1 cellular context compared by ENCODE assay signal in the genomic region with DNA sequence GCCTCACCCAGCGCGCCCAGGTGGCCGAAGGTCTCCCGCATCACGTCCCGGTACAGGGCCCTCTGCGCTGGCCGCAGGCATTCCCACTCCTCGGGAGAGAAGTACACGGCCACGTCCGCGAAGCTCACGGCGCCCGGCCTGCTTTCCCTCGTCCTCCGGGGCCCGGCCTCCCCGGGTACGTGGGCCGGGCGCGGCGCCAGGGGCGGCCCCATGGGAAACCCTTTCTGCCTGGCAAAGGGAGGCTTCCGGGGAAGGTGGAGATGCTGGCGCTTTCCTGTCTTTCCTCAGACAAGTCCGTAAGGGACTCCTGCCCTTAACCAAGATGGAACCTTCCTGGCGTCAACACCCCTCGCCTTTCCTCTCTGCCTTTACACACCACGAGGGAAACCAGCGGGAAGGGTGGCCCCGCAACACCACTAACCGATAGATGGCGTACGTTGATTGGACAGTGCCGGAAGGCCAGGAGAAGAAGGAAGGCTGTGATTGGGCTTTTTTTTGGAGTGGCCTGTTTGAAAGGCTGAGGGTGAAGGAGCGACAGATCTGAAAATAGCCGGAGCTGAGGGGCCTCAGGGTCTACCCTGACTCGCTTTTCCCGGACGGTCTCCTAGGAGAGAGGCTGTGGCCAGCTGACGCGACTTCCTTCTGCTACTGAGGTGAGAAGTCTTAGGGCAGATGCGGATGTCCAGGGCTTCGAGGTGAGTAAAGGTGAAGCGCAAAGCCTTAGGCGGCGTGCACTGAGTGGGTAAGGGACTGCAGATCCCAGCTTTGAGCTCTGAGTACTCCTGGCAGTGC.
TF ChIP-seq lines count a peak whose summit lies in the region.

A gene (minus strand): TSS at position 298 of the 792 bp plus-strand sequence. CDS start 86 bp downstream, at position 212.

TF ChIP-seq in GM12878, 131 proteins besides CTCF, POLR2A, EP300 and RAD21 (continued from another document and continues in another):
- TF ChIP-seq, protein P1, sequence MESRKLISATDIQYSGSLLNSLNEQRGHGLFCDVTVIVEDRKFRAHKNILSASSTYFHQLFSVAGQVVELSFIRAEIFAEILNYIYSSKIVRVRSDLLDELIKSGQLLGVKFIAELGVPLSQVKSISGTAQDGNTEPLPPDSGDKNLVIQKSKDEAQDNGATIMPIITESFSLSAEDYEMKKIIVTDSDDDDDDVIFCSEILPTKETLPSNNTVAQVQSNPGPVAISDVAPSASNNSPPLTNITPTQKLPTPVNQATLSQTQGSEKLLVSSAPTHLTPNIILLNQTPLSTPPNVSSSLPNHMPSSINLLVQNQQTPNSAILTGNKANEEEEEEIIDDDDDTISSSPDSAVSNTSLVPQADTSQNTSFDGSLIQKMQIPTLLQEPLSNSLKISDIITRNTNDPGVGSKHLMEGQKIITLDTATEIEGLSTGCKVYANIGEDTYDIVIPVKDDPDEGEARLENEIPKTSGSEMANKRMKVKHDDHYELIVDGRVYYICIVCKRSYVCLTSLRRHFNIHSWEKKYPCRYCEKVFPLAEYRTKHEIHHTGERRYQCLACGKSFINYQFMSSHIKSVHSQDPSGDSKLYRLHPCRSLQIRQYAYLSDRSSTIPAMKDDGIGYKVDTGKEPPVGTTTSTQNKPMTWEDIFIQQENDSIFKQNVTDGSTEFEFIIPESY (IDR thresholded peaks at IDR 0.05) = peak; percentile 12; the same call in 1 of the 2 replicates
- peak; percentile 92 for TF ChIP-seq RUNX3 (IDR thresholded peaks at IDR 0.05; ENCODE audit: low read length)
- peak; percentile 39 for TF ChIP-seq KLF5 (IDR thresholded peaks at IDR 0.05; ENCODE audit: partially characterized antibody)
- TF ChIP-seq, protein P2, sequence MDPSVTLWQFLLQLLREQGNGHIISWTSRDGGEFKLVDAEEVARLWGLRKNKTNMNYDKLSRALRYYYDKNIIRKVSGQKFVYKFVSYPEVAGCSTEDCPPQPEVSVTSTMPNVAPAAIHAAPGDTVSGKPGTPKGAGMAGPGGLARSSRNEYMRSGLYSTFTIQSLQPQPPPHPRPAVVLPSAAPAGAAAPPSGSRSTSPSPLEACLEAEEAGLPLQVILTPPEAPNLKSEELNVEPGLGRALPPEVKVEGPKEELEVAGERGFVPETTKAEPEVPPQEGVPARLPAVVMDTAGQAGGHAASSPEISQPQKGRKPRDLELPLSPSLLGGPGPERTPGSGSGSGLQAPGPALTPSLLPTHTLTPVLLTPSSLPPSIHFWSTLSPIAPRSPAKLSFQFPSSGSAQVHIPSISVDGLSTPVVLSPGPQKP (IDR thresholded peaks at IDR 0.05; ENCODE audit: low read depth, low read length) = no peak
- TF ChIP-seq CREM (IDR thresholded peaks at IDR 0.05; ENCODE audit: low read depth) = peak; percentile 90
- TF ChIP-seq SREBF2 (IDR thresholded peaks at IDR 0.05; ENCODE audit: low read length) = peak; percentile 76
- no peak for TF ChIP-seq KAT2A (conservative IDR thresholded peaks at IDR 0.05; ENCODE audit: control insufficient read depth, low read depth, low read length)
- TF ChIP-seq NFIC (IDR thresholded peaks at IDR 0.05; ENCODE audit: low read depth, low read length) = peak; percentile 40; the same call in 1 of the 2 replicates
- no peak for TF ChIP-seq CEBPB (IDR thresholded peaks at IDR 0.05; ENCODE audit: borderline replicate concordance in 1 of 2, low read depth in 2 of 2, low read length in 2 of 2)
- TF ChIP-seq EED (IDR thresholded peaks at IDR 0.05; ENCODE audit: low read depth) = peak; percentile 57; the same call in 1 of the 2 replicates
- no peak for TF ChIP-seq SREBF1 (IDR thresholded peaks at IDR 0.05; ENCODE audit: low read length)
- TF ChIP-seq, protein P3, sequence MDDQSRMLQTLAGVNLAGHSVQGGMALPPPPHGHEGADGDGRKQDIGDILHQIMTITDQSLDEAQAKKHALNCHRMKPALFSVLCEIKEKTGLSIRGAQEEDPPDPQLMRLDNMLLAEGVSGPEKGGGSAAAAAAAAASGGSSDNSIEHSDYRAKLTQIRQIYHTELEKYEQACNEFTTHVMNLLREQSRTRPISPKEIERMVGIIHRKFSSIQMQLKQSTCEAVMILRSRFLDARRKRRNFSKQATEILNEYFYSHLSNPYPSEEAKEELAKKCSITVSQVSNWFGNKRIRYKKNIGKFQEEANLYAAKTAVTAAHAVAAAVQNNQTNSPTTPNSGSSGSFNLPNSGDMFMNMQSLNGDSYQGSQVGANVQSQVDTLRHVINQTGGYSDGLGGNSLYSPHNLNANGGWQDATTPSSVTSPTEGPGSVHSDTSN (IDR thresholded peaks at IDR 0.05; ENCODE audit: insufficient replicate concordance, low read depth, low read length) = no peak
- TF ChIP-seq ZZZ3 (IDR thresholded peaks at IDR 0.05; ENCODE audit: control insufficient read depth, insufficient read length, low read depth) = no peak
- TF ChIP-seq FOXK2 (IDR thresholded peaks at IDR 0.05) = peak; percentile 83
- peak; percentile 84 for TF ChIP-seq CREB1 (IDR thresholded peaks at IDR 0.05; ENCODE audit: low read depth)
- no peak for TF ChIP-seq BCL11A (IDR thresholded peaks at IDR 0.05; ENCODE audit: low read depth, low read length)
- TF ChIP-seq, protein P4, sequence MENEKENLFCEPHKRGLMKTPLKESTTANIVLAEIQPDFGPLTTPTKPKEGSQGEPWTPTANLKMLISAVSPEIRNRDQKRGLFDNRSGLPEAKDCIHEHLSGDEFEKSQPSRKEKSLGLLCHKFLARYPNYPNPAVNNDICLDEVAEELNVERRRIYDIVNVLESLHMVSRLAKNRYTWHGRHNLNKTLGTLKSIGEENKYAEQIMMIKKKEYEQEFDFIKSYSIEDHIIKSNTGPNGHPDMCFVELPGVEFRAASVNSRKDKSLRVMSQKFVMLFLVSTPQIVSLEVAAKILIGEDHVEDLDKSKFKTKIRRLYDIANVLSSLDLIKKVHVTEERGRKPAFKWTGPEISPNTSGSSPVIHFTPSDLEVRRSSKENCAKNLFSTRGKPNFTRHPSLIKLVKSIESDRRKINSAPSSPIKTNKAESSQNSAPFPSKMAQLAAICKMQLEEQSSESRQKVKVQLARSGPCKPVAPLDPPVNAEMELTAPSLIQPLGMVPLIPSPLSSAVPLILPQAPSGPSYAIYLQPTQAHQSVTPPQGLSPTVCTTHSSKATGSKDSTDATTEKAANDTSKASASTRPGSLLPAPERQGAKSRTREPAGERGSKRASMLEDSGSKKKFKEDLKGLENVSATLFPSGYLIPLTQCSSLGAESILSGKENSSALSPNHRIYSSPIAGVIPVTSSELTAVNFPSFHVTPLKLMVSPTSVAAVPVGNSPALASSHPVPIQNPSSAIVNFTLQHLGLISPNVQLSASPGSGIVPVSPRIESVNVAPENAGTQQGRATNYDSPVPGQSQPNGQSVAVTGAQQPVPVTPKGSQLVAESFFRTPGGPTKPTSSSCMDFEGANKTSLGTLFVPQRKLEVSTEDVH (IDR thresholded peaks at IDR 0.05; ENCODE audit: low read depth, partially characterized antibody) = peak; percentile 66
- 0 out of 2 replicates have a peak, but pooled peaks have one; percentile 16 for TF ChIP-seq DPF2 (IDR thresholded peaks at IDR 0.05)
- TF ChIP-seq, protein P5, sequence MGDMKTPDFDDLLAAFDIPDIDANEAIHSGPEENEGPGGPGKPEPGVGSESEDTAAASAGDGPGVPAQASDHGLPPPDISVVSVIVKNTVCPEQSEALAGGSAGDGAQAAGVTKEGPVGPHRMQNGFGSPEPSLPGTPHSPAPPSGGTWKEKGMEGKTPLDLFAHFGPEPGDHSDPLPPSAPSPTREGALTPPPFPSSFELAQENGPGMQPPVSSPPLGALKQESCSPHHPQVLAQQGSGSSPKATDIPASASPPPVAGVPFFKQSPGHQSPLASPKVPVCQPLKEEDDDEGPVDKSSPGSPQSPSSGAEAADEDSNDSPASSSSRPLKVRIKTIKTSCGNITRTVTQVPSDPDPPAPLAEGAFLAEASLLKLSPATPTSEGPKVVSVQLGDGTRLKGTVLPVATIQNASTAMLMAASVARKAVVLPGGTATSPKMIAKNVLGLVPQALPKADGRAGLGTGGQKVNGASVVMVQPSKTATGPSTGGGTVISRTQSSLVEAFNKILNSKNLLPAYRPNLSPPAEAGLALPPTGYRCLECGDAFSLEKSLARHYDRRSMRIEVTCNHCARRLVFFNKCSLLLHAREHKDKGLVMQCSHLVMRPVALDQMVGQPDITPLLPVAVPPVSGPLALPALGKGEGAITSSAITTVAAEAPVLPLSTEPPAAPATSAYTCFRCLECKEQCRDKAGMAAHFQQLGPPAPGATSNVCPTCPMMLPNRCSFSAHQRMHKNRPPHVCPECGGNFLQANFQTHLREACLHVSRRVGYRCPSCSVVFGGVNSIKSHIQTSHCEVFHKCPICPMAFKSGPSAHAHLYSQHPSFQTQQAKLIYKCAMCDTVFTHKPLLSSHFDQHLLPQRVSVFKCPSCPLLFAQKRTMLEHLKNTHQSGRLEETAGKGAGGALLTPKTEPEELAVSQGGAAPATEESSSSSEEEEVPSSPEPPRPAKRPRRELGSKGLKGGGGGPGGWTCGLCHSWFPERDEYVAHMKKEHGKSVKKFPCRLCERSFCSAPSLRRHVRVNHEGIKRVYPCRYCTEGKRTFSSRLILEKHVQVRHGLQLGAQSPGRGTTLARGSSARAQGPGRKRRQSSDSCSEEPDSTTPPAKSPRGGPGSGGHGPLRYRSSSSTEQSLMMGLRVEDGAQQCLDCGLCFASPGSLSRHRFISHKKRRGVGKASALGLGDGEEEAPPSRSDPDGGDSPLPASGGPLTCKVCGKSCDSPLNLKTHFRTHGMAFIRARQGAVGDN (IDR thresholded peaks at IDR 0.05) = peak; percentile 73
- no peak for TF ChIP-seq ETV6 (conservative IDR thresholded peaks at IDR 0.05 in 1 of 2, IDR thresholded peaks at IDR 0.05 in 1 of 2; ENCODE audit: borderline replicate concordance in 1 of 2, low read depth in 1 of 2)
- TF ChIP-seq EZH2 (IDR thresholded peaks at IDR 0.05; ENCODE audit: borderline replicate concordance, control insufficient read depth, low read depth, low read length) = no peak
- peak; percentile 63; the same call in 1 of the 2 replicates for TF ChIP-seq MEF2A (IDR thresholded peaks at IDR 0.05; ENCODE audit: insufficient read depth, low read depth, low read length)
- TF ChIP-seq POLR2AphosphoS2 (IDR thresholded peaks at IDR 0.05; ENCODE audit: low read depth, low read length) = no peak
- TF ChIP-seq, protein P6, sequence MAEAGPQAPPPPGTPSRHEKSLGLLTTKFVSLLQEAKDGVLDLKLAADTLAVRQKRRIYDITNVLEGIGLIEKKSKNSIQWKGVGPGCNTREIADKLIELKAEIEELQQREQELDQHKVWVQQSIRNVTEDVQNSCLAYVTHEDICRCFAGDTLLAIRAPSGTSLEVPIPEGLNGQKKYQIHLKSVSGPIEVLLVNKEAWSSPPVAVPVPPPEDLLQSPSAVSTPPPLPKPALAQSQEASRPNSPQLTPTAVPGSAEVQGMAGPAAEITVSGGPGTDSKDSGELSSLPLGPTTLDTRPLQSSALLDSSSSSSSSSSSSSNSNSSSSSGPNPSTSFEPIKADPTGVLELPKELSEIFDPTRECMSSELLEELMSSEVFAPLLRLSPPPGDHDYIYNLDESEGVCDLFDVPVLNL (IDR thresholded peaks at IDR 0.05; ENCODE audit: low read depth, low read length) = peak; percentile 93
- TF ChIP-seq CHD4 (IDR thresholded peaks at IDR 0.05) = no peak
- TF ChIP-seq EGR1 (IDR thresholded peaks at IDR 0.05; ENCODE audit: borderline replicate concordance in 1 of 2, low read depth in 2 of 2, low read length in 2 of 2) = 0 out of 3 replicates have a peak, but pooled peaks of 1 of the 2 experiments have one; percentile 33
- TF ChIP-seq IKZF1 (conservative IDR thresholded peaks at IDR 0.05) = peak; percentile 96
- peak; percentile 87; the same call in 1 of the 2 replicates for TF ChIP-seq NR2F1 (conservative IDR thresholded peaks at IDR 0.05)
- TF ChIP-seq YY1 (IDR thresholded peaks at IDR 0.05; ENCODE audit: low read depth, low read length) = peak; percentile 99
- no peak for TF ChIP-seq CBX3 (IDR thresholded peaks at IDR 0.05; ENCODE audit: borderline replicate concordance, low read depth)
- TF ChIP-seq SIX5 (IDR thresholded peaks at IDR 0.05; ENCODE audit: low read depth, low read length, severe bottlenecking) = peak; percentile 78
- no peak for TF ChIP-seq NR2C2 (IDR thresholded peaks at IDR 0.05; ENCODE audit: borderline replicate concordance, control insufficient read depth, insufficient read length, low read depth)
- peak; percentile 97 for TF ChIP-seq SP1 (IDR thresholded peaks at IDR 0.05; ENCODE audit: low read depth, low read length)
- TF ChIP-seq ZSCAN29 (IDR thresholded peaks at IDR 0.05) = no peak
- TF ChIP-seq HCFC1 (IDR thresholded peaks at IDR 0.05; ENCODE audit: low read length) = peak; percentile 86
- TF ChIP-seq, protein P7, sequence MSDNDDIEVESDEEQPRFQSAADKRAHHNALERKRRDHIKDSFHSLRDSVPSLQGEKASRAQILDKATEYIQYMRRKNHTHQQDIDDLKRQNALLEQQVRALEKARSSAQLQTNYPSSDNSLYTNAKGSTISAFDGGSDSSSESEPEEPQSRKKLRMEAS (IDR thresholded peaks at IDR 0.05; ENCODE audit: low read depth, low read length) = peak; percentile 99
- TF ChIP-seq MEF2B (IDR thresholded peaks at IDR 0.05; ENCODE audit: partially characterized antibody, poor library complexity, severe bottlenecking) = peak; percentile 72
- TF ChIP-seq SUPT20H (IDR thresholded peaks at IDR 0.05; ENCODE audit: borderline replicate concordance, control insufficient read depth, low read depth, low read length) = no peak
- TF ChIP-seq, protein P8, sequence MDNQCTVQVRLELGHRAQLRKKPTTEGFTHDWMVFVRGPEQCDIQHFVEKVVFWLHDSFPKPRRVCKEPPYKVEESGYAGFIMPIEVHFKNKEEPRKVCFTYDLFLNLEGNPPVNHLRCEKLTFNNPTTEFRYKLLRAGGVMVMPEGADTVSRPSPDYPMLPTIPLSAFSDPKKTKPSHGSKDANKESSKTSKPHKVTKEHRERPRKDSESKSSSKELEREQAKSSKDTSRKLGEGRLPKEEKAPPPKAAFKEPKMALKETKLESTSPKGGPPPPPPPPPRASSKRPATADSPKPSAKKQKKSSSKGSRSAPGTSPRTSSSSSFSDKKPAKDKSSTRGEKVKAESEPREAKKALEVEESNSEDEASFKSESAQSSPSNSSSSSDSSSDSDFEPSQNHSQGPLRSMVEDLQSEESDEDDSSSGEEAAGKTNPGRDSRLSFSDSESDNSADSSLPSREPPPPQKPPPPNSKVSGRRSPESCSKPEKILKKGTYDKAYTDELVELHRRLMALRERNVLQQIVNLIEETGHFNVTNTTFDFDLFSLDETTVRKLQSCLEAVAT (IDR thresholded peaks at IDR 0.05) = peak; percentile 52; the same call in 1 of the 2 replicates
